In genomic region chr19:50724522-50725217, GRCh38 we compare ENCODE assay signal across 1 cellular context.
TF ChIP-seq lines count a peak whose summit lies in the region.

No MANE protein-coding gene starts in this region.

TF ChIP-seq in GM12878, 131 proteins besides CTCF, POLR2A, EP300 and RAD21 (continued from another document):
- TF ChIP-seq HSF1 (IDR thresholded peaks at IDR 0.05; ENCODE audit: low read depth, low read length) (no peak), KLF5 (IDR thresholded peaks at IDR 0.05; ENCODE audit: partially characterized antibody) (no peak), BCL11A (IDR thresholded peaks at IDR 0.05; ENCODE audit: low read depth, low read length) (no peak), STAT1 (conservative IDR thresholded peaks at IDR 0.05) (no peak), MYB (IDR thresholded peaks at IDR 0.05; ENCODE audit: borderline replicate concordance, low read depth, low read length) (no peak), CREB1 (IDR thresholded peaks at IDR 0.05; ENCODE audit: low read depth) (no peak), PAX8 (IDR thresholded peaks at IDR 0.05) (no peak), RB1 (IDR thresholded peaks at IDR 0.05; ENCODE audit: borderline replicate concordance) (no peak)
